In the genomic region with DNA sequence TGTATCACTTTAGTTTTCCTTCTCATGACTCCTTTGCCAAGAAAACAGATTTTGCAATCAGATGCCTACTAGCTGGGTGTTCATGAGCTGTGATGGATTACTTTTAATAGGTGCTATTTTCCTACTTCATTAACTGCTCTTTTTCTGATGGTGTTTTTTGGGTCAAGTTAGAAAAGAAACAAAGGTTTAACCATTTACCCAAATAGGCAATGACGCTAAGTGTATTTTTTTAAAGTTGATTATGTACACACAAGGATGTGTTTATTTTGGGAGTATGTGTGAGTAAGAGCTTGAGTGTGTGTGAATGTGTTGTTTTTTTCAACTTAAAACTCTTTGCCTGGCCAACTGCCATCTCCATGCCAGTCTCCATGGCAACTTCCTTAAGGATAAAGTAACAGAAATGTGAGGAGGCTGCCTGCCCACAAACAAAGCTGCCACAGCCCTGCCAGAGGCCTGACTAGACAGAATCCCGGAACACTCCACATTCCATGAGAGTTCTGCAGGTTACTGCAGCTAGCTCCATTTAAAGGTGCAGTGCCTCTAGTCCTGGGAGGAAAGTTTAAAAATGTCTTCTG, we compare ENCODE assay signal across 8 cellular contexts.
DNase-seq lines count a peak whose midpoint lies in the region; ATAC-seq and TF ChIP-seq lines count a peak whose summit lies in the region.

No MANE protein-coding gene starts in this region.

- H3K9me3 Mint-ChIP-seq in activated naive CD8-positive, alpha-beta T cell treated with anti-CD3 and anti-CD28 coated beads for 36 hours: no peaks in the 10 kb centered on the region
- peaks cover 3% of the 10 kb centered on the region for H3K9me3 Mint-ChIP-seq in CD4-positive, alpha-beta T cell

- no peak overlapping the region for H3K23ac ChIP-seq in mesenchymal stem cell (ENCODE audit: low read length in 2 of 2)

- no peak overlapping the region for H2AFZ ChIP-seq in mesenchymal stem cell (ENCODE audit: low read depth, low read length)

- H3K4me2 ChIP-seq in mesenchymal stem cell (ENCODE audit: low read length, poor library complexity, severe bottlenecking): no peak overlapping the region

- POLR2A ChIA-PET in CD4-positive, alpha-beta T cell (lab: Charles Lee): no interaction called here

- H3K27me3 Mint-ChIP-seq in activated naive CD8-positive, alpha-beta T cell treated with anti-CD3 and anti-CD28 coated beads for 36 hours: no peaks in the 10 kb centered on the region
- no peaks in the 10 kb centered on the region for H3K27me3 Mint-ChIP-seq in CD4-positive, alpha-beta T cell

- H2BK5ac ChIP-seq in mesenchymal stem cell (ENCODE audit: low read depth, low read length, poor library complexity, severe bottlenecking): no peak overlapping the region

- no peak overlapping the region for H3K4me3 Mint-ChIP-seq in activated naive CD8-positive, alpha-beta T cell treated with anti-CD3 and anti-CD28 coated beads for 36 hours
- no peak overlapping the region for H3K4me3 Mint-ChIP-seq in CD4-positive, alpha-beta T cell

- no peak overlapping the region for H2BK120ac ChIP-seq in mesenchymal stem cell (ENCODE audit: low read depth, low read length)

- WGBS in mesenchymal stem cell: 0% methylated on average over 1 of the region's 2 CpGs

- no peaks in the 10 kb centered on the region for H3K36me3 Mint-ChIP-seq in activated naive CD8-positive, alpha-beta T cell treated with anti-CD3 and anti-CD28 coated beads for 36 hours
- H3K36me3 Mint-ChIP-seq in CD4-positive, alpha-beta T cell (ENCODE audit: low read depth): no peaks in the 10 kb centered on the region

- H2BK15ac ChIP-seq in mesenchymal stem cell (ENCODE audit: low read depth, poor library complexity, severe bottlenecking): no peak overlapping the region

- no peak overlapping the region for H3K4ac ChIP-seq in mesenchymal stem cell (ENCODE audit: low read depth in 1 of 2, low read length in 2 of 2)

- no peak for TF ChIP-seq CTCF in CD4-positive, alpha-beta T cell (IDR thresholded peaks at IDR 0.05)

- no peak overlapping the region for H4K91ac ChIP-seq in mesenchymal stem cell (ENCODE audit: low read length)

- no peaks in the 10 kb centered on the region for H3K36me3 ChIP-seq in mesenchymal stem cell (ENCODE audit: control insufficient read depth in 1 of 2, insufficient read depth in 2 of 2, low read depth in 1 of 2, low read length in 2 of 2)

- peak overlapping the region; percentile 3 for H3K9ac ChIP-seq in mesenchymal stem cell (ENCODE audit: low read length)

- CTCF ChIA-PET in CD4-positive, alpha-beta T cell (lab: Charles Lee): no interaction called here

- H2AK5ac ChIP-seq in mesenchymal stem cell (ENCODE audit: low read length, severe bottlenecking): no peak overlapping the region

- H2BK12ac ChIP-seq in mesenchymal stem cell (ENCODE audit: low read length in 2 of 2): no peak overlapping the region

- no peak overlapping the region for H4K8ac ChIP-seq in mesenchymal stem cell (ENCODE audit: low read length)

- H3K18ac ChIP-seq in mesenchymal stem cell (ENCODE audit: low read depth in 1 of 2, low read length in 2 of 2): no peak overlapping the region

- no peaks in the 10 kb centered on the region for H3K4me1 ChIP-seq in mesenchymal stem cell (ENCODE audit: control insufficient read depth, insufficient read depth, low read depth, low read length)

- ATAC-seq in HG03432 (IDR thresholded peaks at IDR 0.05; ENCODE audit: unreplicated experiment): no peak
- no peak for ATAC-seq in CD4-positive, alpha-beta T cell (ENCODE audit: poor library complexity)

- H3K79me1 ChIP-seq in mesenchymal stem cell (replicated peaks; ENCODE audit: low read length, poor library complexity, severe bottlenecking): no peaks in the 10 kb centered on the region

- no peaks in the 10 kb centered on the region for H3K27me3 ChIP-seq in mesenchymal stem cell (ENCODE audit: control insufficient read depth in 1 of 2, insufficient read depth in 1 of 2, low read length in 2 of 2)
- no peaks in the 10 kb centered on the region for H3K27me3 ChIP-seq in CD4-positive, alpha-beta T cell (ENCODE audit: control insufficient read depth, insufficient read depth, low read length)

- intact Hi-C loops in CD4-positive, alpha-beta T cell (cut with DNase I, micrococcal nuclease): no loop called here

- no peak overlapping the region for H3K27ac Mint-ChIP-seq in activated naive CD8-positive, alpha-beta T cell treated with anti-CD3 and anti-CD28 coated beads for 36 hours
- no peak overlapping the region for H3K27ac Mint-ChIP-seq in CD4-positive, alpha-beta T cell

- DNase-seq in Daoy (ENCODE audit: low read depth) (peak; percentile 92), NCI-H460 (ENCODE audit: extremely low read depth, low read depth) (peak; percentile 83), ecto neural progenitor cell (ENCODE audit: low spot score) (peak; percentile 72), mesenchymal stem cell (peak; percentile 98), activated T-cell treated with anti-CD3 and anti-CD28 coated beads for 4 hours (no peak)
- no peak for DNase-seq in activated naive CD8-positive, alpha-beta T cell treated with anti-CD3 and anti-CD28 coated beads for 36 hours
- no peak for DNase-seq in CD4-positive, alpha-beta T cell

- H3K14ac ChIP-seq in mesenchymal stem cell (ENCODE audit: low read length in 2 of 2): no peak overlapping the region

- no peaks in the 10 kb centered on the region for H3K9me3 ChIP-seq in mesenchymal stem cell (ENCODE audit: control insufficient read depth, low read length)
- H3K9me3 ChIP-seq in CD4-positive, alpha-beta T cell (ENCODE audit: control insufficient read depth, low read length): no peaks in the 10 kb centered on the region

- H3K27ac ChIP-seq in mesenchymal stem cell (ENCODE audit: low read length, poor library complexity, severe bottlenecking): peak overlapping the region; percentile 51
- no peak overlapping the region for H3K27ac ChIP-seq in CD4-positive, alpha-beta T cell (ENCODE audit: low read depth, low read length)

- H3K4me1 Mint-ChIP-seq in activated naive CD8-positive, alpha-beta T cell treated with anti-CD3 and anti-CD28 coated beads for 36 hours: no peaks in the 10 kb centered on the region
- no peaks in the 10 kb centered on the region for H3K4me1 Mint-ChIP-seq in CD4-positive, alpha-beta T cell (ENCODE audit: low read depth)

- H3K4me3 ChIP-seq in mesenchymal stem cell (ENCODE audit: insufficient read depth in 1 of 2, low read depth in 1 of 2, low read length in 2 of 2): no peak overlapping the region

Comparison
In these comparisons a context has a peak if more than half of its experiments do, and no peak if none do; other contexts are left out.
1. DNase-seq: peak in Daoy (single experiment), NCI-H460 (single experiment), ecto neural progenitor cell (single experiment) and mesenchymal stem cell (single experiment); none in activated T-cell treated with anti-CD3 and anti-CD28 coated beads for 4 hours (single experiment), activated naive CD8-positive, alpha-beta T cell treated with anti-CD3 and anti-CD28 coated beads for 36 hours (single experiment) and CD4-positive, alpha-beta T cell (0 of 10).